1 cellular context compared by ENCODE assay signal in the genomic region with DNA sequence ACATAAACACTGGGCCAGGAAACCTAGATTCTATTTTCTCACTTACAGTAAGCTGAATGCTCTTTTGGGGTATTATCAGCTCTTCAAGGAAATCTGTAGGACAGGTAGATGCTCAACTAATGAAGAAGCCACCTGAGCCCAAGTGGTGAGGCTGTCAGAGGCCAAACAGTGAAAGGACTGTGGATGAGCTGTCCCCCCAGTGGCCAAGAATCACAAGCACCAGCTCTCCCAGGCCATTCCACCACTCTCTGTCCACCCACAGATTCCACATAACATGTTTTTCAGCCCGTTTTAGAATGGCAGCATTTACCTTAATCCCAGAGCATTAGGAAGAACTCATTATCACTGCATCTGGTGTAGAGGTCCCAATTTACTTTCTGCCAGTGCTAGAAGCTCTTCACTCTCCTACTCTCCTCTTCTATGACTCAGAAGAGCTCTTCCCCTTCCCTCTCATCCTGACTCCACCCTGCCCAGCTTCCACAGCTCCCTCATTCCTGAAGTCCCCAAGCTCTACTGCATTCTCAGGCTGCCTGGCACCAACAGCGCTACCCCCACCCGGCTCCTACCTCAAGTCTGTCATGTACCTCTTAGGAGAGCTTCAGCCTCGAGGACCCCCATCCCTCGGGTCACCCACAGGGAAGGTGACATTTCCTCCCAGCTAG.
TF ChIP-seq lines count a peak whose summit lies in the region.

No MANE protein-coding gene starts in this region.

TF ChIP-seq in GM23338, 12 proteins besides CTCF, POLR2A, EP300 and RAD21:
- TF ChIP-seq EZH2 (IDR thresholded peaks at IDR 0.05; ENCODE audit: low read depth, unreplicated experiment) = no peak
- TF ChIP-seq, protein P1, sequence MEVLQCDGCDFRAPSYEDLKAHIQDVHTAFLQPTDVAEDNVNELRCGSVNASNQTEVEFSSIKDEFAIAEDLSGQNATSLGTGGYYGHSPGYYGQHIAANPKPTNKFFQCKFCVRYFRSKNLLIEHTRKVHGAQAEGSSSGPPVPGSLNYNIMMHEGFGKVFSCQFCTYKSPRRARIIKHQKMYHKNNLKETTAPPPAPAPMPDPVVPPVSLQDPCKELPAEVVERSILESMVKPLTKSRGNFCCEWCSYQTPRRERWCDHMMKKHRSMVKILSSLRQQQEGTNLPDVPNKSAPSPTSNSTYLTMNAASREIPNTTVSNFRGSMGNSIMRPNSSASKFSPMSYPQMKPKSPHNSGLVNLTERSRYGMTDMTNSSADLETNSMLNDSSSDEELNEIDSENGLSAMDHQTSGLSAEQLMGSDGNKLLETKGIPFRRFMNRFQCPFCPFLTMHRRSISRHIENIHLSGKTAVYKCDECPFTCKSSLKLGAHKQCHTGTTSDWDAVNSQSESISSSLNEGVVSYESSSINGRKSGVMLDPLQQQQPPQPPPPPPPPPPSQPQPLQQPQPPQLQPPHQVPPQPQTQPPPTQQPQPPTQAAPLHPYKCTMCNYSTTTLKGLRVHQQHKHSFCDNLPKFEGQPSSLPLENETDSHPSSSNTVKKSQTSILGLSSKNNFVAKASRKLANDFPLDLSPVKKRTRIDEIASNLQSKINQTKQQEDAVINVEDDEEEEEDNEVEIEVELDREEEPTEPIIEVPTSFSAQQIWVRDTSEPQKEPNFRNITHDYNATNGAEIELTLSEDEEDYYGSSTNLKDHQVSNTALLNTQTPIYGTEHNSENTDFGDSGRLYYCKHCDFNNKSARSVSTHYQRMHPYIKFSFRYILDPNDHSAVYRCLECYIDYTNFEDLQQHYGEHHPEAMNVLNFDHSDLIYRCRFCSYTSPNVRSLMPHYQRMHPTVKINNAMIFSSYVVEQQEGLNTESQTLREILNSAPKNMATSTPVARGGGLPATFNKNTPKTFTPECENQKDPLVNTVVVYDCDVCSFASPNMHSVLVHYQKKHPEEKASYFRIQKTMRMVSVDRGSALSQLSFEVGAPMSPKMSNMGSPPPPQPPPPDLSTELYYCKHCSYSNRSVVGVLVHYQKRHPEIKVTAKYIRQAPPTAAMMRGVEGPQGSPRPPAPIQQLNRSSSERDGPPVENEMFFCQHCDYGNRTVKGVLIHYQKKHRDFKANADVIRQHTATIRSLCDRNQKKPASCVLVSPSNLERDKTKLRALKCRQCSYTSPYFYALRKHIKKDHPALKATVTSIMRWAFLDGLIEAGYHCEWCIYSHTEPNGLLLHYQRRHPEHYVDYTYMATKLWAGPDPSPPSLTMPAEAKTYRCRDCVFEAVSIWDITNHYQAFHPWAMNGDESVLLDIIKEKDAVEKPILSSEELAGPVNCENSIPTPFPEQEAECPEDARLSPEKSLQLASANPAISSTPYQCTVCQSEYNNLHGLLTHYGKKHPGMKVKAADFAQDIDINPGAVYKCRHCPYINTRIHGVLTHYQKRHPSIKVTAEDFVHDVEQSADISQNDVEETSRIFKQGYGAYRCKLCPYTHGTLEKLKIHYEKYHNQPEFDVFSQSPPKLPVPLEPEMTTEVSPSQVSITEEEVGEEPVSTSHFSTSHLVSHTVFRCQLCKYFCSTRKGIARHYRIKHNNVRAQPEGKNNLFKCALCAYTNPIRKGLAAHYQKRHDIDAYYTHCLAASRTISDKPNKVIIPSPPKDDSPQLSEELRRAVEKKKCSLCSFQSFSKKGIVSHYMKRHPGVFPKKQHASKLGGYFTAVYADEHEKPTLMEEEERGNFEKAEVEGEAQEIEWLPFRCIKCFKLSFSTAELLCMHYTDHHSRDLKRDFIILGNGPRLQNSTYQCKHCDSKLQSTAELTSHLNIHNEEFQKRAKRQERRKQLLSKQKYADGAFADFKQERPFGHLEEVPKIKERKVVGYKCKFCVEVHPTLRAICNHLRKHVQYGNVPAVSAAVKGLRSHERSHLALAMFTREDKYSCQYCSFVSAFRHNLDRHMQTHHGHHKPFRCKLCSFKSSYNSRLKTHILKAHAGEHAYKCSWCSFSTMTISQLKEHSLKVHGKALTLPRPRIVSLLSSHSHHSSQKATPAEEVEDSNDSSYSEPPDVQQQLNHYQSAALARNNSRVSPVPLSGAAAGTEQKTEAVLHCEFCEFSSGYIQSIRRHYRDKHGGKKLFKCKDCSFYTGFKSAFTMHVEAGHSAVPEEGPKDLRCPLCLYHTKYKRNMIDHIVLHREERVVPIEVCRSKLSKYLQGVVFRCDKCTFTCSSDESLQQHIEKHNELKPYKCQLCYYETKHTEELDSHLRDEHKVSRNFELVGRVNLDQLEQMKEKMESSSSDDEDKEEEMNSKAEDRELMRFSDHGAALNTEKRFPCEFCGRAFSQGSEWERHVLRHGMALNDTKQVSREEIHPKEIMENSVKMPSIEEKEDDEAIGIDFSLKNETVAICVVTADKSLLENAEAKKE (CRISPR knock-in tag; IDR thresholded peaks at IDR 0.05) = no peak
- TF ChIP-seq ZNF331 (CRISPR knock-in tag; IDR thresholded peaks at IDR 0.05; ENCODE audit: low read depth) = no peak
- TF ChIP-seq CREB1 (CRISPR knock-in tag; IDR thresholded peaks at IDR 0.05; ENCODE audit: low read depth) = no peak
- no peak for TF ChIP-seq EZH2phosphoT487 (IDR thresholded peaks at IDR 0.05; ENCODE audit: unreplicated experiment)
- no peak for TF ChIP-seq STAT1 (IDR thresholded peaks at IDR 0.05; ENCODE audit: unreplicated experiment)
- TF ChIP-seq, protein P2, sequence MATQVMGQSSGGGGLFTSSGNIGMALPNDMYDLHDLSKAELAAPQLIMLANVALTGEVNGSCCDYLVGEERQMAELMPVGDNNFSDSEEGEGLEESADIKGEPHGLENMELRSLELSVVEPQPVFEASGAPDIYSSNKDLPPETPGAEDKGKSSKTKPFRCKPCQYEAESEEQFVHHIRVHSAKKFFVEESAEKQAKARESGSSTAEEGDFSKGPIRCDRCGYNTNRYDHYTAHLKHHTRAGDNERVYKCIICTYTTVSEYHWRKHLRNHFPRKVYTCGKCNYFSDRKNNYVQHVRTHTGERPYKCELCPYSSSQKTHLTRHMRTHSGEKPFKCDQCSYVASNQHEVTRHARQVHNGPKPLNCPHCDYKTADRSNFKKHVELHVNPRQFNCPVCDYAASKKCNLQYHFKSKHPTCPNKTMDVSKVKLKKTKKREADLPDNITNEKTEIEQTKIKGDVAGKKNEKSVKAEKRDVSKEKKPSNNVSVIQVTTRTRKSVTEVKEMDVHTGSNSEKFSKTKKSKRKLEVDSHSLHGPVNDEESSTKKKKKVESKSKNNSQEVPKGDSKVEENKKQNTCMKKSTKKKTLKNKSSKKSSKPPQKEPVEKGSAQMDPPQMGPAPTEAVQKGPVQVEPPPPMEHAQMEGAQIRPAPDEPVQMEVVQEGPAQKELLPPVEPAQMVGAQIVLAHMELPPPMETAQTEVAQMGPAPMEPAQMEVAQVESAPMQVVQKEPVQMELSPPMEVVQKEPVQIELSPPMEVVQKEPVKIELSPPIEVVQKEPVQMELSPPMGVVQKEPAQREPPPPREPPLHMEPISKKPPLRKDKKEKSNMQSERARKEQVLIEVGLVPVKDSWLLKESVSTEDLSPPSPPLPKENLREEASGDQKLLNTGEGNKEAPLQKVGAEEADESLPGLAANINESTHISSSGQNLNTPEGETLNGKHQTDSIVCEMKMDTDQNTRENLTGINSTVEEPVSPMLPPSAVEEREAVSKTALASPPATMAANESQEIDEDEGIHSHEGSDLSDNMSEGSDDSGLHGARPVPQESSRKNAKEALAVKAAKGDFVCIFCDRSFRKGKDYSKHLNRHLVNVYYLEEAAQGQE (IDR thresholded peaks at IDR 0.05; ENCODE audit: unreplicated experiment) = no peak
- TF ChIP-seq NANOG (IDR thresholded peaks at IDR 0.05; ENCODE audit: borderline replicate concordance) = no peak
- TF ChIP-seq ZNF114 (CRISPR knock-in tag; IDR thresholded peaks at IDR 0.05) = no peak
- no peak for TF ChIP-seq POLR2AphosphoS5 (IDR thresholded peaks at IDR 0.05; ENCODE audit: low read depth)
- TF ChIP-seq, protein P3, sequence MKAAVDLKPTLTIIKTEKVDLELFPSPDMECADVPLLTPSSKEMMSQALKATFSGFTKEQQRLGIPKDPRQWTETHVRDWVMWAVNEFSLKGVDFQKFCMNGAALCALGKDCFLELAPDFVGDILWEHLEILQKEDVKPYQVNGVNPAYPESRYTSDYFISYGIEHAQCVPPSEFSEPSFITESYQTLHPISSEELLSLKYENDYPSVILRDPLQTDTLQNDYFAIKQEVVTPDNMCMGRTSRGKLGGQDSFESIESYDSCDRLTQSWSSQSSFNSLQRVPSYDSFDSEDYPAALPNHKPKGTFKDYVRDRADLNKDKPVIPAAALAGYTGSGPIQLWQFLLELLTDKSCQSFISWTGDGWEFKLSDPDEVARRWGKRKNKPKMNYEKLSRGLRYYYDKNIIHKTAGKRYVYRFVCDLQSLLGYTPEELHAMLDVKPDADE (IDR thresholded peaks at IDR 0.05) = no peak
- TF ChIP-seq JUNB (IDR thresholded peaks at IDR 0.05; ENCODE audit: unreplicated experiment) = no peak
